ENCODE assay signal across 1 cellular context in the genomic region with DNA sequence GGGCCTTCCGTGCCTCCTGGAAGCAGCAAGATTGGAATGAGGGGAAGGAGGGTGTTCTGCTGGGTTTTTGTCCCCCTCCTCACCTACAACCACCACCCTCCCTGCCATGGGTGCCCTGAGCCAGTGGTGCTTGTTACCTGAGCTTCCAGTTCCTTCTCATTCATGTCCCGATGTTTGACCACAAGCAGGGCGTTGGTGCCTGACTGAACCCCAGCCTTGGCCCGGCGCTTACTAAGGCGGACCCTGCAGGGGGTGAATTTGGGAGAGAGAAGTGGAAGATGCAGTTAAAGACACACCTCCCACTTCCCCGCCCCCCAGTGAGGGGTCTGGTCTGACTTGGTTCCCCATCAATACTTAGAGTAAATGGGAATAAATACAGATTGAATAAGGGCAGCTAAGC.
A peak's percentile ranks its signal among the peaks of the same experiment; 100 is the strongest.
TF ChIP-seq lines count a peak whose summit lies in the region.

No MANE protein-coding gene starts in this region.

TF ChIP-seq in HEK293, 187 proteins besides CTCF, POLR2A, EP300 and RAD21:
- no peak for TF ChIP-seq ZNF335 (tag by site-specific recombination; conservative IDR thresholded peaks at IDR 0.05)
- TF ChIP-seq GLIS1 (tag by site-specific recombination; IDR thresholded peaks at IDR 0.05) = peak; percentile 14; the same call in 1 of the 2 replicates
